8 cellular contexts compared by ENCODE assay signal in the genomic region with DNA sequence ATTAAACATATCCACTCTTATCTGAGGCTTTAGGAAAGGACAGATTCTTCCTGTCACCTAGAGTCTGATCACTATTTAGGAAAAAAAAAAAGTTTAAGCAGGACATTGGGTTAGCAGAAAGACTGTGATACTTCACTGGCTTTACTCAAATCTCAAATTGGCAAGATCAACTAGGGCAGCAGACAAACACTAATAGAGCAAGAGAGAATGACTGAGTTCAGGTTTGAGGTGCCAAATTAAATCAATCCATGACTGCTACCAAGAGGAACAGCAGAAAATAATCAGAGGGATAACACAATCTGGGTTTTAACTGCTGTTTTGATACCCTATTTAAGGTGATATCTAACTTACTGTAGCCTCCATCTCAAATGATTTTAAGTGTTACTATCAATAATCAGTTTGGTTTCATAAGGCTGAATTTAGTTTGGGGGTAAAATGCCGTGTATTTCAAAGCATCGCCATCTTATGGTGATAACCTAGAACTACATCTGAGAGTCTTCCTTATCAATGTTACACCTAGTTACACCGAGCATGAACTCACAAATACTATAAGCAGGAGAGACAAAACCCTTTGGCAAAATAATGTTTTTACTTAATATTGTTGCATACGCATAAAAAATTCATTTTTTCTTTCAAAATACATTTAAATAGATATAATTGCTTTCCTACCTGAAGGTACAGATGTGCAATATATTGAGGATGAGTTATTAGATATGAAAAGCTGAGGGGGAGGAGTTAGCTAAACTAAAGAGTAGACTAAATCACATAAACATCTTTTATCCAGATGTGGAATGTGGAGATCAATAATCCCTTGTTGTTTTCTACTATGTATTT.
DNase-seq lines count a peak whose midpoint lies in the region; ATAC-seq and TF ChIP-seq lines count a peak whose summit lies in the region.

No MANE protein-coding gene starts in this region.

- peak; percentile 72 for ATAC-seq in GM18517 (IDR thresholded peaks at IDR 0.05; ENCODE audit: unreplicated experiment)
- peak; percentile 32; the same call in 1 of the 3 replicates for ATAC-seq in SK-N-SH treated with all-trans-retinoic acid at 6 μM for 48 hours

- DNase-seq in HT1080 (ENCODE audit: low read depth) (peak; percentile 29), kidney tubule cell (ENCODE audit: low spot score) (peak; percentile 23), posterior vena cava (ENCODE audit: low spot score) (no peak)
- DNase-seq in stimulated activated CD4-positive, alpha-beta T cell treated with anti-CD3 and anti-CD28 coated beads, Interleukin-2, amount 100 ng/mL, for 48 hours = no peak
- no peak for DNase-seq in activated effector memory CD4-positive, alpha-beta T cell treated with anti-CD3 and anti-CD28 coated beads, Interleukin-2, amount 50 U/mL, for 16 hours
- DNase-seq in activated naive CD4-positive, alpha-beta T cell treated with anti-CD3 and anti-CD28 coated beads, Interleukin-2, amount 50 U/mL, for 16 hours = no peak

- intact Hi-C loops in posterior vena cava (cut with DNase I) = no loop called here

TF ChIP-seq in SK-N-SH treated with all-trans-retinoic acid at 6 μM for 48 hours, 23 proteins besides CTCF, POLR2A, EP300 and RAD21:
- TF ChIP-seq, protein P1, sequence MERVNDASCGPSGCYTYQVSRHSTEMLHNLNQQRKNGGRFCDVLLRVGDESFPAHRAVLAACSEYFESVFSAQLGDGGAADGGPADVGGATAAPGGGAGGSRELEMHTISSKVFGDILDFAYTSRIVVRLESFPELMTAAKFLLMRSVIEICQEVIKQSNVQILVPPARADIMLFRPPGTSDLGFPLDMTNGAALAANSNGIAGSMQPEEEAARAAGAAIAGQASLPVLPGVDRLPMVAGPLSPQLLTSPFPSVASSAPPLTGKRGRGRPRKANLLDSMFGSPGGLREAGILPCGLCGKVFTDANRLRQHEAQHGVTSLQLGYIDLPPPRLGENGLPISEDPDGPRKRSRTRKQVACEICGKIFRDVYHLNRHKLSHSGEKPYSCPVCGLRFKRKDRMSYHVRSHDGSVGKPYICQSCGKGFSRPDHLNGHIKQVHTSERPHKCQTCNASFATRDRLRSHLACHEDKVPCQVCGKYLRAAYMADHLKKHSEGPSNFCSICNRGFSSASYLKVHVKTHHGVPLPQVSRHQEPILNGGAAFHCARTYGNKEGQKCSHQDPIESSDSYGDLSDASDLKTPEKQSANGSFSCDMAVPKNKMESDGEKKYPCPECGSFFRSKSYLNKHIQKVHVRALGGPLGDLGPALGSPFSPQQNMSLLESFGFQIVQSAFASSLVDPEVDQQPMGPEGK (CRISPR knock-in tag; IDR thresholded peaks at IDR 0.05; ENCODE audit: borderline replicate concordance) = no peak
- TF ChIP-seq OSR1 (CRISPR knock-in tag; IDR thresholded peaks at IDR 0.05) = no peak
- TF ChIP-seq, protein P2, sequence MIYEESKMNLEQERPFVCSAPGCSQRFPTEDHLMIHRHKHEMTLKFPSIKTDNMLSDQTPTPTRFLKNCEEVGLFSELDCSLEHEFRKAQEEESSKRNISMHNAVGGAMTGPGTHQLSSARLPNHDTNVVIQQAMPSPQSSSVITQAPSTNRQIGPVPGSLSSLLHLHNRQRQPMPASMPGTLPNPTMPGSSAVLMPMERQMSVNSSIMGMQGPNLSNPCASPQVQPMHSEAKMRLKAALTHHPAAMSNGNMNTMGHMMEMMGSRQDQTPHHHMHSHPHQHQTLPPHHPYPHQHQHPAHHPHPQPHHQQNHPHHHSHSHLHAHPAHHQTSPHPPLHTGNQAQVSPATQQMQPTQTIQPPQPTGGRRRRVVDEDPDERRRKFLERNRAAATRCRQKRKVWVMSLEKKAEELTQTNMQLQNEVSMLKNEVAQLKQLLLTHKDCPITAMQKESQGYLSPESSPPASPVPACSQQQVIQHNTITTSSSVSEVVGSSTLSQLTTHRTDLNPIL (CRISPR knock-in tag; IDR thresholded peaks at IDR 0.05; ENCODE audit: low read depth) = no peak
- no peak for TF ChIP-seq ZNF8 (CRISPR knock-in tag; IDR thresholded peaks at IDR 0.05)
- no peak for TF ChIP-seq ZFP30 (CRISPR knock-in tag; IDR thresholded peaks at IDR 0.05)
- TF ChIP-seq ZNF70 (CRISPR knock-in tag; IDR thresholded peaks at IDR 0.05) = no peak
- TF ChIP-seq TOX (CRISPR knock-in tag; IDR thresholded peaks at IDR 0.05; ENCODE audit: borderline replicate concordance) = no peak
- TF ChIP-seq, protein P3, sequence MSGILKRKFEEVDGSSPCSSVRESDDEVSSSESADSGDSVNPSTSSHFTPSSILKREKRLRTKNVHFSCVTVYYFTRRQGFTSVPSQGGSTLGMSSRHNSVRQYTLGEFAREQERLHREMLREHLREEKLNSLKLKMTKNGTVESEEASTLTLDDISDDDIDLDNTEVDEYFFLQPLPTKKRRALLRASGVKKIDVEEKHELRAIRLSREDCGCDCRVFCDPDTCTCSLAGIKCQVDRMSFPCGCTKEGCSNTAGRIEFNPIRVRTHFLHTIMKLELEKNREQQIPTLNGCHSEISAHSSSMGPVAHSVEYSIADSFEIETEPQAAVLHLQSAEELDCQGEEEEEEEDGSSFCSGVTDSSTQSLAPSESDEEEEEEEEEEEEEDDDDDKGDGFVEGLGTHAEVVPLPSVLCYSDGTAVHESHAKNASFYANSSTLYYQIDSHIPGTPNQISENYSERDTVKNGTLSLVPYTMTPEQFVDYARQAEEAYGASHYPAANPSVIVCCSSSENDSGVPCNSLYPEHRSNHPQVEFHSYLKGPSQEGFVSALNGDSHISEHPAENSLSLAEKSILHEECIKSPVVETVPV (CRISPR knock-in tag; IDR thresholded peaks at IDR 0.05) = no peak
- no peak for TF ChIP-seq GLIS3 (CRISPR knock-in tag; IDR thresholded peaks at IDR 0.05)
- TF ChIP-seq ESRRG (CRISPR knock-in tag; IDR thresholded peaks at IDR 0.05) = no peak
- no peak for TF ChIP-seq SNAI2 (CRISPR knock-in tag; IDR thresholded peaks at IDR 0.05)
- TF ChIP-seq PPARA (CRISPR knock-in tag; IDR thresholded peaks at IDR 0.05; ENCODE audit: borderline replicate concordance) = no peak
- no peak for TF ChIP-seq ZC3H10 (CRISPR knock-in tag; IDR thresholded peaks at IDR 0.05)
- TF ChIP-seq ZFP3 (CRISPR knock-in tag; IDR thresholded peaks at IDR 0.05) = no peak
- TF ChIP-seq, protein P4, sequence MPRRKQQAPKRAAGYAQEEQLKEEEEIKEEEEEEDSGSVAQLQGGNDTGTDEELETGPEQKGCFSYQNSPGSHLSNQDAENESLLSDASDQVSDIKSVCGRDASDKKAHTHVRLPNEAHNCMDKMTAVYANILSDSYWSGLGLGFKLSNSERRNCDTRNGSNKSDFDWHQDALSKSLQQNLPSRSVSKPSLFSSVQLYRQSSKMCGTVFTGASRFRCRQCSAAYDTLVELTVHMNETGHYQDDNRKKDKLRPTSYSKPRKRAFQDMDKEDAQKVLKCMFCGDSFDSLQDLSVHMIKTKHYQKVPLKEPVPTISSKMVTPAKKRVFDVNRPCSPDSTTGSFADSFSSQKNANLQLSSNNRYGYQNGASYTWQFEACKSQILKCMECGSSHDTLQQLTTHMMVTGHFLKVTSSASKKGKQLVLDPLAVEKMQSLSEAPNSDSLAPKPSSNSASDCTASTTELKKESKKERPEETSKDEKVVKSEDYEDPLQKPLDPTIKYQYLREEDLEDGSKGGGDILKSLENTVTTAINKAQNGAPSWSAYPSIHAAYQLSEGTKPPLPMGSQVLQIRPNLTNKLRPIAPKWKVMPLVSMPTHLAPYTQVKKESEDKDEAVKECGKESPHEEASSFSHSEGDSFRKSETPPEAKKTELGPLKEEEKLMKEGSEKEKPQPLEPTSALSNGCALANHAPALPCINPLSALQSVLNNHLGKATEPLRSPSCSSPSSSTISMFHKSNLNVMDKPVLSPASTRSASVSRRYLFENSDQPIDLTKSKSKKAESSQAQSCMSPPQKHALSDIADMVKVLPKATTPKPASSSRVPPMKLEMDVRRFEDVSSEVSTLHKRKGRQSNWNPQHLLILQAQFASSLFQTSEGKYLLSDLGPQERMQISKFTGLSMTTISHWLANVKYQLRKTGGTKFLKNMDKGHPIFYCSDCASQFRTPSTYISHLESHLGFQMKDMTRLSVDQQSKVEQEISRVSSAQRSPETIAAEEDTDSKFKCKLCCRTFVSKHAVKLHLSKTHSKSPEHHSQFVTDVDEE (CRISPR knock-in tag; IDR thresholded peaks at IDR 0.05) = no peak
- no peak for TF ChIP-seq ISL1 (CRISPR knock-in tag; IDR thresholded peaks at IDR 0.05)
- TF ChIP-seq, protein P5, sequence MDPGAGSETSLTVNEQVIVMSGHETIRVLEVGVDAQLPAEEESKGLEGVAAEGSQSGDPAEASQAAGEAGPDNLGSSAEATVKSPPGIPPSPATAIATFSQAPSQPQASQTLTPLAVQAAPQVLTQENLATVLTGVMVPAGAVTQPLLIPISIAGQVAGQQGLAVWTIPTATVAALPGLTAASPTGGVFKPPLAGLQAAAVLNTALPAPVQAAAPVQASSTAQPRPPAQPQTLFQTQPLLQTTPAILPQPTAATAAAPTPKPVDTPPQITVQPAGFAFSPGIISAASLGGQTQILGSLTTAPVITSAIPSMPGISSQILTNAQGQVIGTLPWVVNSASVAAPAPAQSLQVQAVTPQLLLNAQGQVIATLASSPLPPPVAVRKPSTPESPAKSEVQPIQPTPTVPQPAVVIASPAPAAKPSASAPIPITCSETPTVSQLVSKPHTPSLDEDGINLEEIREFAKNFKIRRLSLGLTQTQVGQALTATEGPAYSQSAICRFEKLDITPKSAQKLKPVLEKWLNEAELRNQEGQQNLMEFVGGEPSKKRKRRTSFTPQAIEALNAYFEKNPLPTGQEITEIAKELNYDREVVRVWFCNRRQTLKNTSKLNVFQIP (CRISPR knock-in tag; IDR thresholded peaks at IDR 0.05; ENCODE audit: borderline replicate concordance, low read depth) = no peak
- no peak for TF ChIP-seq ARNTL (CRISPR knock-in tag; IDR thresholded peaks at IDR 0.05; ENCODE audit: borderline replicate concordance, low read depth)

Comparison
In these comparisons a context has a peak if more than half of its experiments do, and no peak if none do; other contexts are left out.
1. DNase-seq: peak in HT1080 (single experiment) and kidney tubule cell (single experiment); none in posterior vena cava (single experiment), stimulated activated CD4-positive, alpha-beta T cell treated with anti-CD3 and anti-CD28 coated beads, Interleukin-2, amount 100 ng/mL, for 48 hours (0 of 2), activated effector memory CD4-positive, alpha-beta T cell treated with anti-CD3 and anti-CD28 coated beads, Interleukin-2, amount 50 U/mL, for 16 hours (single experiment) and activated naive CD4-positive, alpha-beta T cell treated with anti-CD3 and anti-CD28 coated beads, Interleukin-2, amount 50 U/mL, for 16 hours (single experiment).